Comparison of ENCODE assay signal across 28 cellular contexts in the genomic region with DNA sequence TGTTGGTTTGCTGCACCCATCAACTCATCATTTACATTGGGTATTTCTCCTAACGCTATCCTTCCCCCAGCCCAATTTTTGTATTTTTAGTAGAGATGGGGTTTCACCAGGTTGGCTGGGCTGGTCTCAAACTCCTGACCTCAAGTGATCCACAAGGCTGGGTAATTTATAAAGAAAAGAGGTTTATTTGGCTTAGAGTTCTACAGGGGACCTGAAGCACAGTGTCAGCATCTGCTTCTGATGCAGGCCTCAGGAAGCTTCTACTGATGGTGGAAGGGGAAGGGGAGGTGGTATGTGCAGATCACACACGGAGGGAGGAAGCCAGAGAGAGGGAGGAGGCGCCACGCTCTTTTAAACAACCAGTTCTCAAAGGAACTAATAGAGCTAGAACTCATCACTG.
"Had no signal": no experiment of that assay in that cellular context is flagged by ENCODE, and none has a peak within 500 bp of the region (broad histone marks: within the 10 kb centered on the region; RNA-seq: fewer than 3 reads in every experiment).

No MANE protein-coding gene starts in this region.

- H3K4me2 ChIP-seq: neural progenitor cell had no signal

- H3K9me3 ChIP-seq: ovary, psoas muscle, right lobe of liver, sigmoid colon, stomach, thoracic aorta, thyroid gland, upper lobe of left lung, vagina had no signal

- H3K4me1 Mint-ChIP-seq: nephron; neural progenitor cell; stimulated activated effector memory CD8-positive, alpha-beta T cell treated with anti-CD3 and anti-CD28 coated beads, Interleukin-12 subunit alpha, Interleukin-12 subunit beta, amount 100 ng/mL, for 72 hours had no signal

- H2AFZ ChIP-seq: neural progenitor cell, parathyroid adenoma had no signal

- ATAC-seq: right cardiac atrium; stimulated activated effector memory CD8-positive, alpha-beta T cell treated with anti-CD3 and anti-CD28 coated beads, Interleukin-12 subunit alpha, Interleukin-12 subunit beta, amount 100 ng/mL, for 72 hours; stimulated activated naive B cell treated with anti-CD40 and anti-IgM and Interleukin-4, amounts not matched to agents 10 μg/mL and 1 μg/mL and 100 μg/mL, for 72 hours had no signal

- H3K27me3 Mint-ChIP-seq: progenitor cell of endocrine pancreas; stimulated activated naive B cell treated with anti-CD40 and anti-IgM and Interleukin-4, amounts not matched to agents 10 μg/mL and 1 μg/mL and 100 μg/mL, for 72 hours; stimulated activated naive CD8-positive, alpha-beta T cell treated with anti-CD3 and anti-CD28 coated beads, Interleukin-15, Interleukin-2, amounts not matched to agents 100 ng/mL and 50 ng/mL, for 24 hours had no signal

- H3K27ac ChIP-seq: neural progenitor cell, ovary, parathyroid adenoma, psoas muscle, right lobe of liver, sigmoid colon, stomach, thoracic aorta, thyroid gland, tibial nerve, upper lobe of left lung, vagina had no signal

- H3K9me3 Mint-ChIP-seq: nephron; stimulated activated effector memory CD8-positive, alpha-beta T cell treated with anti-CD3 and anti-CD28 coated beads, Interleukin-12 subunit alpha, Interleukin-12 subunit beta, amount 100 ng/mL, for 72 hours; stimulated activated naive CD8-positive, alpha-beta T cell treated with anti-CD3 and anti-CD28 coated beads, Interleukin-15, Interleukin-2, amounts not matched to agents 100 ng/mL and 50 ng/mL, for 24 hours had no signal

- DNase-seq: occipital lobe; ovary; posterior cingulate gyrus; psoas muscle; right lobe of liver; sigmoid colon; small intestine; stimulated activated CD4-positive, alpha-beta T cell treated with anti-CD3 and anti-CD28 coated beads, Interleukin-15, amount 100 ng/mL, for 24 hours; stimulated activated CD4-positive, alpha-beta T cell treated with anti-CD3 and anti-CD28 coated beads, Interleukin-2, amount 100 ng/mL, for 24 hours; stimulated activated CD4-positive, alpha-beta T cell treated with anti-CD3 and anti-CD28 coated beads, Interleukin-2, amount 100 ng/mL, for 48 hours; stimulated activated CD4-positive, alpha-beta T cell treated with anti-CD3 and anti-CD28 coated beads, Interleukin-4, amount 100 ng/mL, for 24 hours; stimulated activated naive B cell treated with anti-CD40 and anti-IgM and Interleukin-4, amounts not matched to agents 10 μg/mL and 1 μg/mL and 100 μg/mL, for 72 hours; stimulated activated naive CD4-positive, alpha-beta T cell treated with Interleukin-2 at 50 U/mL for 16 hours; stomach; thyroid gland; trophoblast cell; upper lobe of left lung had no signal

- H3K27me3 ChIP-seq: neural progenitor cell, ovary, right lobe of liver, sigmoid colon, stomach, thyroid gland, tibial nerve, upper lobe of left lung, vagina had no signal

- H3K4me1 ChIP-seq: neural progenitor cell, parathyroid adenoma, psoas muscle, sigmoid colon, stomach, thyroid gland, tibial nerve, upper lobe of left lung, vagina had no signal

- H3K4me3 ChIP-seq: neural progenitor cell, ovary, psoas muscle, right lobe of liver, sigmoid colon, stomach, thoracic aorta, thyroid gland, tibial nerve, upper lobe of left lung, vagina had no signal

- H3K9ac ChIP-seq: neural progenitor cell, parathyroid adenoma had no signal

- H3K79me2 ChIP-seq: parathyroid adenoma had no signal

- FAIRE-seq: small intestine, urothelium cell line had no signal

- H3K4me3 Mint-ChIP-seq: nephron; neural progenitor cell; stimulated activated effector memory CD8-positive, alpha-beta T cell treated with anti-CD3 and anti-CD28 coated beads, Interleukin-12 subunit alpha, Interleukin-12 subunit beta, amount 100 ng/mL, for 72 hours; stimulated activated naive B cell treated with anti-CD40 and anti-IgM and Interleukin-4, amounts not matched to agents 10 μg/mL and 1 μg/mL and 100 μg/mL, for 72 hours; stimulated activated naive CD8-positive, alpha-beta T cell treated with anti-CD3 and anti-CD28 coated beads, Interleukin-15, Interleukin-2, amounts not matched to agents 100 ng/mL and 50 ng/mL, for 24 hours had no signal

- H3K36me3 ChIP-seq: neural progenitor cell, ovary had no signal

- H3K27ac Mint-ChIP-seq: nephron; neural progenitor cell; progenitor cell of endocrine pancreas; stimulated activated naive CD8-positive, alpha-beta T cell treated with anti-CD3 and anti-CD28 coated beads, Interleukin-15, Interleukin-2, amounts not matched to agents 100 ng/mL and 50 ng/mL, for 24 hours had no signal
